16 cellular contexts compared by ENCODE assay signal in genomic region chr2:43388371-43388770, GRCh38.
"Had no signal": no experiment of that assay in that cellular context is flagged by ENCODE, and none has a peak within 500 bp of the region (broad histone marks: within the 10 kb centered on the region; RNA-seq: fewer than 3 reads in every experiment).

No MANE protein-coding gene starts in this region.

- H3K27ac Mint-ChIP-seq: activated T-cell treated with anti-CD3 and anti-CD28 coated beads, Interleukin-2, amount 50 U/mL, for 72 hours; stimulated activated naive B cell treated with anti-CD40 and anti-IgM and Interleukin-4, amounts not matched to agents 10 μg/mL and 1 μg/mL and 100 μg/mL, for 72 hours had no signal

- H3K4me3 Mint-ChIP-seq: activated T-cell treated with anti-CD3 and anti-CD28 coated beads, Interleukin-2, amount 50 U/mL, for 72 hours; neural crest cell; stimulated activated naive B cell treated with anti-CD40 and anti-IgM and Interleukin-4, amounts not matched to agents 10 μg/mL and 1 μg/mL and 100 μg/mL, for 72 hours had no signal

- DNase-seq: activated CD4-positive, alpha-beta T cell treated with anti-CD3 and anti-CD28 coated beads, Interleukin-2, amount 50 U/mL, for 4 hours; activated effector memory CD4-positive, alpha-beta T cell treated with anti-CD3 and anti-CD28 coated beads, Interleukin-2, amount 50 U/mL, for 16 hours; activated naive CD4-positive, alpha-beta T cell treated with anti-CD3 and anti-CD28 coated beads, Interleukin-2, amount 50 U/mL, for 16 hours; activated T-cell treated with anti-CD3 and anti-CD28 coated beads, Interleukin-2, amount 50 U/mL, for 72 hours; aorta; central memory CD4-positive, alpha-beta T cell; glutamatergic neuron; hippocampal formation; islet precursor cell; lower lobe of right lung; sigmoid colon; spleen; stimulated activated naive B cell treated with anti-CD40 and anti-IgM and Interleukin-4, amounts not matched to agents 10 μg/mL and 1 μg/mL and 100 μg/mL, for 72 hours had no signal

- H3K9me3 ChIP-seq: lower lobe of right lung, sigmoid colon, spleen, tibial artery had no signal

- H3K27me3 Mint-ChIP-seq: stimulated activated naive B cell treated with anti-CD40 and anti-IgM and Interleukin-4, amounts not matched to agents 10 μg/mL and 1 μg/mL and 100 μg/mL, for 72 hours had no signal

- H3K9me3 Mint-ChIP-seq: activated T-cell treated with anti-CD3 and anti-CD28 coated beads, Interleukin-2, amount 50 U/mL, for 72 hours; neural crest cell; stimulated activated naive B cell treated with anti-CD40 and anti-IgM and Interleukin-4, amounts not matched to agents 10 μg/mL and 1 μg/mL and 100 μg/mL, for 72 hours had no signal

- ATAC-seq: stimulated activated naive B cell treated with anti-CD40 and anti-IgM and Interleukin-4, amounts not matched to agents 10 μg/mL and 1 μg/mL and 100 μg/mL, for 72 hours had no signal

- H3K36me3 ChIP-seq: brain microvascular endothelial cell, lower lobe of right lung, sigmoid colon, tibial artery had no signal

- H3K4me1 Mint-ChIP-seq: neural crest cell had no signal

- H3K27me3 ChIP-seq: brain microvascular endothelial cell, sigmoid colon, spleen, tibial artery had no signal

- H3K27ac ChIP-seq: brain microvascular endothelial cell had no signal

- H3K4me3 ChIP-seq: lower lobe of right lung, sigmoid colon, spleen, tibial artery had no signal
